6 cellular contexts compared by ENCODE assay signal in the genomic region with DNA sequence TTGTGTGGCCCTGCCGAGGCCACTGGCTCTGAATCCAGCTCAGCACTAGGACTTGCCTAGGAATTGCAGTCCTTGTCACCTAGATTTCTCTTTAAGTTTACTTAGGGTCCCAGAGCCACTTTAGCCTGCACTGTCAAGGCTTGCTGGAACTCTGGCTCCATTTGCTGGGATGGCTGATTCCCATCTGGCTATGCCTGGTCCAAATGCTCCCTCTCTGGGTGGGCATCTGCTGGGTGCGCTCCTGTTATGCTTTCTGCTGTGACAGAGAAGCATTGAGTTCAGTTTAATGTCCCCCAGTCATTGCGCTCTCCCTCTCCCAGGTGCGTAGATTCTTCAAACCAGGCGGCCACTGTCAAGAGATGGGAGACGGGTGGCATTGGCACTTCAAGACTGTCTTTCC.
"Had no signal": no experiment of that assay in that cellular context is flagged by ENCODE, and none has a peak within 500 bp of the region (broad histone marks: within the 10 kb centered on the region; RNA-seq: fewer than 3 reads in every experiment).

No MANE protein-coding gene starts in this region.

- DNase-seq: IMR-90, KBM-7 had no signal

- ATAC-seq: HepG2, K562 had no signal

- H3K4me1 Mint-ChIP-seq: IgD-negative memory B cell had no signal

- H3K27ac ChIP-seq: HL-60 had no signal

- H3K4me3 ChIP-seq: K562 had no signal

- H3K27ac Mint-ChIP-seq: IgD-negative memory B cell had no signal
